ENCODE assay signal across 1 cellular context in genomic region chr4:53701208-53701607, GRCh38.
TF ChIP-seq lines count a peak whose summit lies in the region.

No MANE protein-coding gene starts in this region.

TF ChIP-seq in K562, 482 proteins besides CTCF, POLR2A, EP300 and RAD21 (continued from another document):
- TF ChIP-seq, protein P1, sequence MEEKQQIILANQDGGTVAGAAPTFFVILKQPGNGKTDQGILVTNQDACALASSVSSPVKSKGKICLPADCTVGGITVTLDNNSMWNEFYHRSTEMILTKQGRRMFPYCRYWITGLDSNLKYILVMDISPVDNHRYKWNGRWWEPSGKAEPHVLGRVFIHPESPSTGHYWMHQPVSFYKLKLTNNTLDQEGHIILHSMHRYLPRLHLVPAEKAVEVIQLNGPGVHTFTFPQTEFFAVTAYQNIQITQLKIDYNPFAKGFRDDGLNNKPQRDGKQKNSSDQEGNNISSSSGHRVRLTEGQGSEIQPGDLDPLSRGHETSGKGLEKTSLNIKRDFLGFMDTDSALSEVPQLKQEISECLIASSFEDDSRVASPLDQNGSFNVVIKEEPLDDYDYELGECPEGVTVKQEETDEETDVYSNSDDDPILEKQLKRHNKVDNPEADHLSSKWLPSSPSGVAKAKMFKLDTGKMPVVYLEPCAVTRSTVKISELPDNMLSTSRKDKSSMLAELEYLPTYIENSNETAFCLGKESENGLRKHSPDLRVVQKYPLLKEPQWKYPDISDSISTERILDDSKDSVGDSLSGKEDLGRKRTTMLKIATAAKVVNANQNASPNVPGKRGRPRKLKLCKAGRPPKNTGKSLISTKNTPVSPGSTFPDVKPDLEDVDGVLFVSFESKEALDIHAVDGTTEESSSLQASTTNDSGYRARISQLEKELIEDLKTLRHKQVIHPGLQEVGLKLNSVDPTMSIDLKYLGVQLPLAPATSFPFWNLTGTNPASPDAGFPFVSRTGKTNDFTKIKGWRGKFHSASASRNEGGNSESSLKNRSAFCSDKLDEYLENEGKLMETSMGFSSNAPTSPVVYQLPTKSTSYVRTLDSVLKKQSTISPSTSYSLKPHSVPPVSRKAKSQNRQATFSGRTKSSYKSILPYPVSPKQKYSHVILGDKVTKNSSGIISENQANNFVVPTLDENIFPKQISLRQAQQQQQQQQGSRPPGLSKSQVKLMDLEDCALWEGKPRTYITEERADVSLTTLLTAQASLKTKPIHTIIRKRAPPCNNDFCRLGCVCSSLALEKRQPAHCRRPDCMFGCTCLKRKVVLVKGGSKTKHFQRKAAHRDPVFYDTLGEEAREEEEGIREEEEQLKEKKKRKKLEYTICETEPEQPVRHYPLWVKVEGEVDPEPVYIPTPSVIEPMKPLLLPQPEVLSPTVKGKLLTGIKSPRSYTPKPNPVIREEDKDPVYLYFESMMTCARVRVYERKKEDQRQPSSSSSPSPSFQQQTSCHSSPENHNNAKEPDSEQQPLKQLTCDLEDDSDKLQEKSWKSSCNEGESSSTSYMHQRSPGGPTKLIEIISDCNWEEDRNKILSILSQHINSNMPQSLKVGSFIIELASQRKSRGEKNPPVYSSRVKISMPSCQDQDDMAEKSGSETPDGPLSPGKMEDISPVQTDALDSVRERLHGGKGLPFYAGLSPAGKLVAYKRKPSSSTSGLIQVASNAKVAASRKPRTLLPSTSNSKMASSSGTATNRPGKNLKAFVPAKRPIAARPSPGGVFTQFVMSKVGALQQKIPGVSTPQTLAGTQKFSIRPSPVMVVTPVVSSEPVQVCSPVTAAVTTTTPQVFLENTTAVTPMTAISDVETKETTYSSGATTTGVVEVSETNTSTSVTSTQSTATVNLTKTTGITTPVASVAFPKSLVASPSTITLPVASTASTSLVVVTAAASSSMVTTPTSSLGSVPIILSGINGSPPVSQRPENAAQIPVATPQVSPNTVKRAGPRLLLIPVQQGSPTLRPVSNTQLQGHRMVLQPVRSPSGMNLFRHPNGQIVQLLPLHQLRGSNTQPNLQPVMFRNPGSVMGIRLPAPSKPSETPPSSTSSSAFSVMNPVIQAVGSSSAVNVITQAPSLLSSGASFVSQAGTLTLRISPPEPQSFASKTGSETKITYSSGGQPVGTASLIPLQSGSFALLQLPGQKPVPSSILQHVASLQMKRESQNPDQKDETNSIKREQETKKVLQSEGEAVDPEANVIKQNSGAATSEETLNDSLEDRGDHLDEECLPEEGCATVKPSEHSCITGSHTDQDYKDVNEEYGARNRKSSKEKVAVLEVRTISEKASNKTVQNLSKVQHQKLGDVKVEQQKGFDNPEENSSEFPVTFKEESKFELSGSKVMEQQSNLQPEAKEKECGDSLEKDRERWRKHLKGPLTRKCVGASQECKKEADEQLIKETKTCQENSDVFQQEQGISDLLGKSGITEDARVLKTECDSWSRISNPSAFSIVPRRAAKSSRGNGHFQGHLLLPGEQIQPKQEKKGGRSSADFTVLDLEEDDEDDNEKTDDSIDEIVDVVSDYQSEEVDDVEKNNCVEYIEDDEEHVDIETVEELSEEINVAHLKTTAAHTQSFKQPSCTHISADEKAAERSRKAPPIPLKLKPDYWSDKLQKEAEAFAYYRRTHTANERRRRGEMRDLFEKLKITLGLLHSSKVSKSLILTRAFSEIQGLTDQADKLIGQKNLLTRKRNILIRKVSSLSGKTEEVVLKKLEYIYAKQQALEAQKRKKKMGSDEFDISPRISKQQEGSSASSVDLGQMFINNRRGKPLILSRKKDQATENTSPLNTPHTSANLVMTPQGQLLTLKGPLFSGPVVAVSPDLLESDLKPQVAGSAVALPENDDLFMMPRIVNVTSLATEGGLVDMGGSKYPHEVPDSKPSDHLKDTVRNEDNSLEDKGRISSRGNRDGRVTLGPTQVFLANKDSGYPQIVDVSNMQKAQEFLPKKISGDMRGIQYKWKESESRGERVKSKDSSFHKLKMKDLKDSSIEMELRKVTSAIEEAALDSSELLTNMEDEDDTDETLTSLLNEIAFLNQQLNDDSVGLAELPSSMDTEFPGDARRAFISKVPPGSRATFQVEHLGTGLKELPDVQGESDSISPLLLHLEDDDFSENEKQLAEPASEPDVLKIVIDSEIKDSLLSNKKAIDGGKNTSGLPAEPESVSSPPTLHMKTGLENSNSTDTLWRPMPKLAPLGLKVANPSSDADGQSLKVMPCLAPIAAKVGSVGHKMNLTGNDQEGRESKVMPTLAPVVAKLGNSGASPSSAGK (IDR thresholded peaks at IDR 0.05): peak; percentile 20; the same call in 1 of the 2 replicates
- TF ChIP-seq, protein P2, sequence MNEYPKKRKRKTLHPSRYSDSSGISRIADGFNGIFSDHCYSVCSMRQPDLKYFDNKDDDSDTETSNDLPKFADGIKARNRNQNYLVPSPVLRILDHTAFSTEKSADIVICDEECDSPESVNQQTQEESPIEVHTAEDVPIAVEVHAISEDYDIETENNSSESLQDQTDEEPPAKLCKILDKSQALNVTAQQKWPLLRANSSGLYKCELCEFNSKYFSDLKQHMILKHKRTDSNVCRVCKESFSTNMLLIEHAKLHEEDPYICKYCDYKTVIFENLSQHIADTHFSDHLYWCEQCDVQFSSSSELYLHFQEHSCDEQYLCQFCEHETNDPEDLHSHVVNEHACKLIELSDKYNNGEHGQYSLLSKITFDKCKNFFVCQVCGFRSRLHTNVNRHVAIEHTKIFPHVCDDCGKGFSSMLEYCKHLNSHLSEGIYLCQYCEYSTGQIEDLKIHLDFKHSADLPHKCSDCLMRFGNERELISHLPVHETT (CRISPR knock-in tag; conservative IDR thresholded peaks at IDR 0.05 in 1 of 2, IDR thresholded peaks at IDR 0.05 in 1 of 2): peak in 1 of 2 experiments; percentile 48; a peak in 1 of 4 replicates
- TF ChIP-seq GABPA (tag; conservative IDR thresholded peaks at IDR 0.05; ENCODE audit: low read depth) (0 out of 2 replicates have a peak, but pooled peaks have one; percentile 8), ZNF766 (CRISPR knock-in tag; conservative IDR thresholded peaks at IDR 0.05) (peak; percentile 88), ZNF395 (CRISPR knock-in tag; IDR thresholded peaks at IDR 0.05) (peak; percentile 31; the same call in 1 of the 2 replicates)
